ENCODE assay signal across 8 cellular contexts in genomic region chr3:78728406-78729145, GRCh38.
DNase-seq lines count a peak whose midpoint lies in the region; ATAC-seq and TF ChIP-seq lines count a peak whose summit lies in the region.

No MANE protein-coding gene starts in this region.

- peak; percentile 35 for DNase-seq in GM04504 (ENCODE audit: low read depth)
- peak; percentile 98 for DNase-seq in NCI-H69 (lab: John Stamatoyannopoulos, UW)
- peak; percentile 52 for DNase-seq in fibroblast of the conjunctiva (ENCODE audit: low read depth)
- peak; percentile 57 to 67 for DNase-seq in psoas muscle

- H3K9me3 ChIP-seq in psoas muscle: no peaks in the 10 kb centered on the region

- H3K4me1 ChIP-seq in psoas muscle: no peaks in the 10 kb centered on the region

- intact Hi-C loops in psoas muscle (cut with DNase I): no loop called here

- H3K36me3 ChIP-seq in psoas muscle (ENCODE audit: insufficient read depth in 1 of 2, low read depth in 1 of 2): no peaks in the 10 kb centered on the region

- no peak overlapping the region for H3K27ac ChIP-seq in psoas muscle

- no peaks in the 10 kb centered on the region for H3K27me3 ChIP-seq in psoas muscle (ENCODE audit: insufficient read depth in 3 of 3, low read length in 2 of 3)

- H3K4me3 ChIP-seq in psoas muscle: no peak overlapping the region

- TF ChIP-seq CTCF in psoas muscle (IDR thresholded peaks at IDR 0.05): no peak

- ATAC-seq in psoas muscle: peak in 1 of 4 donors; percentile 37
- no peak for ATAC-seq in HG03039 (IDR thresholded peaks at IDR 0.05; ENCODE audit: unreplicated experiment)
- no peak for ATAC-seq in GM19035 (IDR thresholded peaks at IDR 0.05; ENCODE audit: unreplicated experiment)
- ATAC-seq in HG03097 (IDR thresholded peaks at IDR 0.05; ENCODE audit: low FRiP score, unreplicated experiment): no peak
- ATAC-seq in HG03378 (IDR thresholded peaks at IDR 0.05; ENCODE audit: unreplicated experiment): no peak

- 32 to 46% (median 39%) methylated on average over 5 of the region's 5 CpGs for WGBS in psoas muscle, 3 donors

Comparison
In these comparisons a context has a peak if more than half of its experiments do, and no peak if none do; other contexts are left out.
1. DNase-seq: peak in every context shown above with its lines; median percentile 98 in NCI-H69; 62 in psoas muscle; 52 in fibroblast of the conjunctiva; 35 in GM04504.